Comparison of ENCODE assay signal across 8 cellular contexts in the genomic region with DNA sequence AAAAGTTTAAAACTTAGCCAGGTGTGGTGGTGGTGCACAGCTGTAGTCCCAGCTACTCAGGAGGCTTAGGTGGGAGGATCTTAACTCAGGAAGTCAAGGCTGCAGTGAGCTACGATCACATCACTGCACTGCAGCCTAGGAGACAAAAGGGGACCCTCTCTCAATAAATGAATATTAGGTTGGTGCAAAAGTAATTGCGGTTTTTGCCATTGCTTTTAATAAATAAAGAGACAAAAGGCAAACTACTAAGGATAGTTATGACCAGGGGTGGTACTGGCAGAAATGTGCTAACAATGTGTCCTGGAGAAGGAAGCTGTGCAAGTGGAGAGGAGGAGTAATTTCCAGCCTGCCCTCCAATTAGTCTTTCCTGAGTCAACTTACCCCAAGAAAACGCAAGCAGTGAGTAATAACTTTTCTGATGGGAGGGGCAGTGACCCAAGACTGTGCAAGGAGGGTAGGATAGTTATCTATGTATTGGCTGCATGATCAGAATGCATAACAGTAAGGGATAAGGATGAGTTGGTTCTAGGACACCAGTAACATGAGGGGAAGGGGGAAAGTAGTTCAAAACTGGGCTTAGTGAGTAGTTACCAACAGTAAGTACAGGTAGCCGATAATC. TPM values are rescaled to one million over a fixed set of nuclear protein-coding genes. Genes with fewer than 3 reads are reported as not detected.
DNase-seq lines count a peak whose midpoint lies in the region; ATAC-seq, FAIRE-seq and TF ChIP-seq lines count a peak whose summit lies in the region.

No MANE protein-coding gene starts in this region.

- no peak for DNase-seq in A549 (ENCODE audit: low read depth in 1 of 2, low spot score in 1 of 2)
- no peak for DNase-seq in HEK293T (ENCODE audit: extremely low spot score)
- DNase-seq in amniotic stem cell (lab: John Stamatoyannopoulos, UW), result peak; percentile 28
- peak; percentile 52 for DNase-seq in kidney glomerular epithelial cell (lab: John Stamatoyannopoulos, UW)
- no peak for DNase-seq in RPMI8226
- no peak for DNase-seq in NCI-H526 treated with DMSO at 0.1 percent for 48 hours (lab: John Stamatoyannopoulos, UW)

- H3K4me1 ChIP-seq in A549, result peaks cover 32% of the 10 kb centered on the region

- WGBS in A549 (ENCODE audit: missing lambda C conversion rate), result 72% methylated on average over 4 of the region's 4 CpGs

- no peak for TF ChIP-seq CTCF in A549 (IDR thresholded peaks at IDR 0.05)

- no peak for TF ChIP-seq EP300 in A549 (IDR thresholded peaks at IDR 0.05)

- peak overlapping the region in 1 of 2 experiments; percentile 93; a peak in 2 of 6 replicates for H3K27ac ChIP-seq in A549

- FAIRE-seq in A549 (lab: Jason Lieb, UNC), result no peak

- no peak for TF ChIP-seq POLR2A in A549 (IDR thresholded peaks at IDR 0.05; ENCODE audit: low read length)

- no peak for TF ChIP-seq RAD21 in A549 (conservative IDR thresholded peaks at IDR 0.05 in 1 of 2, IDR thresholded peaks at IDR 0.05 in 1 of 2)

- ATAC-seq in A549, result no peak
- ATAC-seq in GM21619 (IDR thresholded peaks at IDR 0.05; ENCODE audit: unreplicated experiment), result no peak
- ATAC-seq in GM21447 (IDR thresholded peaks at IDR 0.05; ENCODE audit: unreplicated experiment), result no peak

- H3K4me3 ChIP-seq in A549, result peak overlapping the region; percentile 66

- CTCF ChIA-PET in A549 (lab: Yijun Ruan, JAX) (interaction anchor here (0.5 to 2.0 kb wide), 7 partner anchors 8 to 1521 kb away, joined by 3 to 10 read pairs (median 4); no protein-coding TSS in a partner anchor), HEK293T (lab: Yijun Ruan, JAX) (interaction anchor here (0.7 kb wide), 1 partner anchor 36 kb away, joined by 4 read pairs; no protein-coding TSS in a partner anchor)

- H3K9me3 ChIP-seq in A549, result no peaks in the 10 kb centered on the region

- peak overlapping the region; percentile 90 for H3K4me2 ChIP-seq in A549

- POLR2A ChIA-PET in A549 (lab: Yijun Ruan, JAX) (no interaction called here), HEK293T (lab: Yijun Ruan, JAX) (interaction anchor here (1.4 kb wide), 1 partner anchor 10 kb away, joined by 5 read pairs; no protein-coding TSS in a partner anchor)

TF ChIP-seq in A549, 52 proteins besides CTCF, POLR2A, EP300 and RAD21:
- TF ChIP-seq, protein P1, sequence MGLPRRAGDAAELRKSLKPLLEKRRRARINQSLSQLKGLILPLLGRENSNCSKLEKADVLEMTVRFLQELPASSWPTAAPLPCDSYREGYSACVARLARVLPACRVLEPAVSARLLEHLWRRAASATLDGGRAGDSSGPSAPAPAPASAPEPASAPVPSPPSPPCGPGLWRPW (IDR thresholded peaks at IDR 0.05), result no peak
- no peak for TF ChIP-seq ESRRA (IDR thresholded peaks at IDR 0.05; ENCODE audit: borderline replicate concordance, low read length)
- TF ChIP-seq CHD4 (IDR thresholded peaks at IDR 0.05; ENCODE audit: borderline replicate concordance), result no peak
- TF ChIP-seq CBX8 (IDR thresholded peaks at IDR 0.05), result no peak
- TF ChIP-seq SMC3 (IDR thresholded peaks at IDR 0.05), result no peak
- no peak for TF ChIP-seq HOXB13 (CRISPR knock-in tag; IDR thresholded peaks at IDR 0.05; ENCODE audit: low read depth)
- TF ChIP-seq, protein P2, sequence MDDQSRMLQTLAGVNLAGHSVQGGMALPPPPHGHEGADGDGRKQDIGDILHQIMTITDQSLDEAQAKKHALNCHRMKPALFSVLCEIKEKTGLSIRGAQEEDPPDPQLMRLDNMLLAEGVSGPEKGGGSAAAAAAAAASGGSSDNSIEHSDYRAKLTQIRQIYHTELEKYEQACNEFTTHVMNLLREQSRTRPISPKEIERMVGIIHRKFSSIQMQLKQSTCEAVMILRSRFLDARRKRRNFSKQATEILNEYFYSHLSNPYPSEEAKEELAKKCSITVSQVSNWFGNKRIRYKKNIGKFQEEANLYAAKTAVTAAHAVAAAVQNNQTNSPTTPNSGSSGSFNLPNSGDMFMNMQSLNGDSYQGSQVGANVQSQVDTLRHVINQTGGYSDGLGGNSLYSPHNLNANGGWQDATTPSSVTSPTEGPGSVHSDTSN (IDR thresholded peaks at IDR 0.05), result no peak
- no peak for TF ChIP-seq MAZ (IDR thresholded peaks at IDR 0.05; ENCODE audit: borderline replicate concordance, low read depth, low read length)
- no peak for TF ChIP-seq HOXA7 (CRISPR knock-in tag; IDR thresholded peaks at IDR 0.05)
- no peak for TF ChIP-seq MYC (IDR thresholded peaks at IDR 0.05; ENCODE audit: borderline replicate concordance, low read length)
- TF ChIP-seq GATA3 (IDR thresholded peaks at IDR 0.05; ENCODE audit: borderline replicate concordance), result no peak

TF ChIP-seq in HEK293T, 16 proteins besides CTCF, POLR2A, EP300 and RAD21:
- TF ChIP-seq ELF4 (IDR thresholded peaks at IDR 0.05) (peak; percentile 85), TARDBP (IDR thresholded peaks at IDR 0.05) (no peak)
TF ChIP-seq in HEK293T: peak in this region for 1.

RNA-seq across cellular contexts. Expression of a gene that starts 1.5 kb away (rescaled TPM):
- polyA plus RNA-seq in A549 (2011; rRNA removed), result 24.7 and 28.3 TPM in 2 replicates
- 4.9 and 6.5 TPM in 2 replicates for polyA plus RNA-seq in A549 (2012; cell fraction: cytosol; rRNA removed)
- 11.3 and 11.4 TPM in 2 replicates for polyA plus RNA-seq in A549 (2012; cell fraction: nucleus; rRNA removed)
- polyA plus RNA-seq in A549 (2017; fragmentation: RNase III; extraction: RNeasy Plus Mini Kit Qiagen cat#74134 plus additional on column Dnase treatment), result 14.3 to 18.5 TPM (median 15.5 TPM) in 3 replicates
- 42.2 and 45.6 TPM in 2 replicates for polyA minus RNA-seq in A549 (2011; rRNA and poly(A)+ RNA removed)

Comparison
In these comparisons a context has a peak if more than half of its experiments do, and no peak if none do; other contexts are left out.
1. DNase-seq: peak in amniotic stem cell (single experiment) and kidney glomerular epithelial cell (single experiment); none in A549 (0 of 2), HEK293T (single experiment), RPMI8226 (single experiment) and NCI-H526 treated with DMSO at 0.1 percent for 48 hours (single experiment).